In the genomic region with DNA sequence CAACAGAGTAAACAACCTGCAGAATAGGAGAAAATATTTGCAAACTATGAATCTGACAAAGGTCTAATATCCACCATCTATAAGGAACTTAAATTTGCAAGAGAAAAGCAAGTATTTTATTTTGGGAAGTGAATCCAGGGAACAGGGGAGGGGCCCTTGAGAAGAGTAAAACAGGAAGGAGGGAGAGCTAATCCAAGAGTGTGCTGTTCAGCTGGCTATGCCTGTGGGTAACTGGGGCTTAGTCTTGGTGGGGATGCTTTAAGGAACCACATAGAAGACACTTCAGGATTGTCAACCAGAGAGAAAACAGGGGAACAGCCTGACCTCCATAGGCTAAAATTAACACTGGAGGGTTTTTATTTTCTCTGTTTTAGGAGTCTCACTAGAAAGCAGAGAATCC, we compare ENCODE assay signal across 12 cellular contexts. TPM values are rescaled to one million over a fixed set of nuclear protein-coding genes. Genes with fewer than 3 reads are reported as not detected.
DNase-seq lines count a peak whose midpoint lies in the region; ATAC-seq lines count a peak whose summit lies in the region.
"Had no signal": no experiment of that assay in that cellular context is flagged by ENCODE, and none has a peak within 500 bp of the region (broad histone marks: within the 10 kb centered on the region; RNA-seq: fewer than 3 reads in every experiment).

No MANE protein-coding gene starts in this region.

- ATAC-seq in HG02943 (IDR thresholded peaks at IDR 0.05; ENCODE audit: low read depth, unreplicated experiment) (peak; percentile 3), naive B cell (ENCODE audit: low read depth in 2 of 2) (no peak), HG03159 (IDR thresholded peaks at IDR 0.05; ENCODE audit: unreplicated experiment) (no peak), HG02938 (IDR thresholded peaks at IDR 0.05; ENCODE audit: unreplicated experiment) (no peak)

- H3K4me1 Mint-ChIP-seq in activated T-cell treated with anti-CD3 and anti-CD28 coated beads, Interleukin-2, amount 50 U/mL, for 24 hours (ENCODE audit: low read depth): peaks cover 60% of the 10 kb centered on the region
- H3K4me1 Mint-ChIP-seq in naive B cell: peaks cover 27 to 36% (median 31%) of the 10 kb centered on the region in 3 donors
- H3K4me1 Mint-ChIP-seq: endodermal cell had no signal

- H3K27ac Mint-ChIP-seq in activated T-cell treated with anti-CD3 and anti-CD28 coated beads, Interleukin-2, amount 50 U/mL, for 24 hours: peak overlapping the region; percentile 84
- peak overlapping the region in 4 of 6 donors; percentile 6 to 40 (median 26) for H3K27ac Mint-ChIP-seq in naive B cell
- H3K27ac Mint-ChIP-seq: endodermal cell, type B pancreatic cell had no signal

- H3K27me3 Mint-ChIP-seq in activated T-cell treated with anti-CD3 and anti-CD28 coated beads, Interleukin-2, amount 50 U/mL, for 24 hours: no peaks in the 10 kb centered on the region
- H3K27me3 Mint-ChIP-seq in naive B cell: no peaks in the 10 kb centered on the region
- H3K27me3 Mint-ChIP-seq: type B pancreatic cell had no signal

- no peak for DNase-seq in activated T-cell treated with anti-CD3 and anti-CD28 coated beads, Interleukin-2, amount 50 U/mL, for 24 hours
- DNase-seq in activated T-cell treated with anti-CD3 and anti-CD28 coated beads, Interleukin-2, amount 50 U/mL, for 48 hours: no peak
- peak; percentile 89 for DNase-seq in SIG-M5 treated with dmso at 0.1 percent for 504 hours (lab: John Stamatoyannopoulos, UW; ENCODE audit: unreplicated experiment)
- DNase-seq in naive B cell: no peak
- DNase-seq in NCI-H2171 treated with DMSO at 0.1 percent for 48 hours (lab: John Stamatoyannopoulos, UW): no peak
- DNase-seq: ACHN, endodermal cell, NCI-H187 had no signal

- no peaks in the 10 kb centered on the region for H3K36me3 Mint-ChIP-seq in activated T-cell treated with anti-CD3 and anti-CD28 coated beads, Interleukin-2, amount 50 U/mL, for 24 hours (ENCODE audit: low read depth)
- peaks cover 0 to 12% of the 10 kb centered on the region in 2 donors for H3K36me3 Mint-ChIP-seq in naive B cell
- H3K36me3 Mint-ChIP-seq: type B pancreatic cell had no signal

- no peaks in the 10 kb centered on the region for H3K9me3 Mint-ChIP-seq in activated T-cell treated with anti-CD3 and anti-CD28 coated beads, Interleukin-2, amount 50 U/mL, for 24 hours
- H3K9me3 Mint-ChIP-seq in naive B cell: peaks cover 0 to 11% (median 3%) of the 10 kb centered on the region in 7 donors
- H3K9me3 Mint-ChIP-seq: endodermal cell had no signal

- no peak overlapping the region for H3K4me3 Mint-ChIP-seq in activated T-cell treated with anti-CD3 and anti-CD28 coated beads, Interleukin-2, amount 50 U/mL, for 24 hours
- H3K4me3 Mint-ChIP-seq in naive B cell: peak overlapping the region in 3 of 8 donors; percentile 36 to 63 (median 53)
- H3K4me3 Mint-ChIP-seq: endodermal cell, type B pancreatic cell had no signal

RNA-seq across cellular contexts. Expression of a gene that starts 3.9 kb away (rescaled TPM):
- polyA plus RNA-seq in naive B cell (ENCODE audit: low read depth in 6 of 6): under 1 TPM in 1 of 6 donors, not detected in 5; 0.26 TPM
